In the genomic region with DNA sequence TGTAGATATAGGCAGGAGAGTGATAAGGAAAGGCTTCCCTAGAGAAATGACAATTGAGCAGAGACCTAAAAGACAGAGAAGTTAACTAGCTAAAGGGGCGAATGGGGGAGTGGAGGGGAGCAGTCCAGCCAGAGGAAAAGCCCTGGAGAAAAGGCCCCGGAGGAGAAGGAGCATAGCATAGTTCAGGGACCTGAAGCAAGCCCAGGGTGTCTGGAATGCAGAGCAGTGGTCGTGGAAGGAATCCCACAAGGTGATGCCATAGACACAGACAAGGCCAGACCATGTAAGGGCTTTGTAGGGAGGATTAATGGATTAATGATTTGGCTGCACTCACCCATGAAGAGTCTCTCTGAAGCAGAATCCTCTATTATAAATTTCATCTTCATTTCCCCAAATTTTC, we compare ENCODE assay signal across 16 cellular contexts. TPM values are rescaled to one million over a fixed set of nuclear protein-coding genes. Genes with fewer than 3 reads are reported as not detected.
DNase-seq lines count a peak whose midpoint lies in the region; ATAC-seq and TF ChIP-seq lines count a peak whose summit lies in the region.
"Had no signal": no experiment of that assay in that cellular context is flagged by ENCODE, and none has a peak within 500 bp of the region (broad histone marks: within the 10 kb centered on the region; RNA-seq: fewer than 3 reads in every experiment).

No MANE protein-coding gene starts in this region.

- H2AFZ ChIP-seq in neural progenitor cell (replicated peaks), result no peak overlapping the region

- TF ChIP-seq CTCF in WTC11 (IDR thresholded peaks at IDR 0.05) (no peak), neural progenitor cell (IDR thresholded peaks at IDR 0.05) (no peak), glutamatergic neuron (IDR thresholded peaks at IDR 0.05; ENCODE audit: partially characterized antibody, unreplicated experiment) (no peak), body of pancreas (IDR thresholded peaks at IDR 0.05) (no peak)

- H3K27ac ChIP-seq in neural progenitor cell (no peak overlapping the region), body of pancreas (no peak overlapping the region)
- H3K27ac ChIP-seq in naive thymus-derived CD4-positive, alpha-beta T cell (ENCODE audit: low read depth, low read length), result no peak overlapping the region
- H3K27ac ChIP-seq: BLaER1 treated with 17β-estradiol and CSF1 and Interleukin-3, amounts not matched to agents 10 nM and 100 nM had no signal

- H3K4me3 ChIP-seq in neural progenitor cell (no peak overlapping the region), body of pancreas (no peak overlapping the region)
- H3K4me3 ChIP-seq in naive thymus-derived CD4-positive, alpha-beta T cell (ENCODE audit: low read length), result no peak overlapping the region
- H3K4me3 ChIP-seq: BLaER1 treated with 17β-estradiol and CSF1 and Interleukin-3, amounts not matched to agents 10 nM and 100 nM had no signal

- H3K27me3 Mint-ChIP-seq in WTC11 (ENCODE audit: low read depth), result peaks cover 3% of the 10 kb centered on the region; the same call in 1 of the 2 replicates
- H3K27me3 Mint-ChIP-seq in neural progenitor cell (ENCODE audit: insufficient read depth, low read depth), result peaks cover 2% of the 10 kb centered on the region
- H3K27me3 Mint-ChIP-seq in glutamatergic neuron (ENCODE audit: unreplicated experiment), result peaks cover 2% of the 10 kb centered on the region
- H3K27me3 Mint-ChIP-seq in naive thymus-derived CD4-positive, alpha-beta T cell, result peaks cover 0 to 6% (median 0%) of the 10 kb centered on the region in 5 donors
- H3K27me3 Mint-ChIP-seq: CD4-positive, alpha-beta T cell had no signal

- H3K9me3 ChIP-seq in neural progenitor cell (ENCODE audit: low read depth) (no peaks in the 10 kb centered on the region), body of pancreas (no peaks in the 10 kb centered on the region)
- H3K9me3 ChIP-seq in naive thymus-derived CD4-positive, alpha-beta T cell (ENCODE audit: control insufficient read depth in 2 of 3, low read length in 3 of 3), result no peaks in the 10 kb centered on the region
- H3K9me3 ChIP-seq: BLaER1 treated with 17β-estradiol and CSF1 and Interleukin-3, amounts not matched to agents 10 nM and 100 nM had no signal

- no peak overlapping the region for H3K4me2 ChIP-seq in neural progenitor cell
- H3K4me2 ChIP-seq: BLaER1 treated with 17β-estradiol and CSF1 and Interleukin-3, amounts not matched to agents 10 nM and 100 nM had no signal

- H3K27ac Mint-ChIP-seq in WTC11, result no peak overlapping the region
- H3K27ac Mint-ChIP-seq in neural progenitor cell, result no peak overlapping the region
- H3K27ac Mint-ChIP-seq in glutamatergic neuron (ENCODE audit: unreplicated experiment), result no peak overlapping the region
- no peak overlapping the region for H3K27ac Mint-ChIP-seq in naive thymus-derived CD4-positive, alpha-beta T cell
- H3K27ac Mint-ChIP-seq: CD4-positive, alpha-beta T cell had no signal

- intact Hi-C loops in body of pancreas (cut with DNase I), result no loop called here
- intact Hi-C loops in naive thymus-derived CD4-positive, alpha-beta T cell (cut with micrococcal nuclease), result no loop called here

- H3K4me3 Mint-ChIP-seq in WTC11, result no peak overlapping the region
- no peak overlapping the region for H3K4me3 Mint-ChIP-seq in neural progenitor cell
- no peak overlapping the region for H3K4me3 Mint-ChIP-seq in glutamatergic neuron (ENCODE audit: unreplicated experiment)
- H3K4me3 Mint-ChIP-seq in naive thymus-derived CD4-positive, alpha-beta T cell, result no peak overlapping the region
- H3K4me3 Mint-ChIP-seq: CD4-positive, alpha-beta T cell had no signal

- 50% methylated on average over 3 of the region's 3 CpGs for WGBS in body of pancreas, 2 donors

- no peaks in the 10 kb centered on the region for H4K20me1 ChIP-seq in neural progenitor cell (ENCODE audit: low read depth)
- H4K20me1 ChIP-seq: BLaER1 treated with 17β-estradiol and CSF1 and Interleukin-3, amounts not matched to agents 10 nM and 100 nM had no signal

- H3K27me3 ChIP-seq in neural progenitor cell, result no peaks in the 10 kb centered on the region
- no peaks in the 10 kb centered on the region for H3K27me3 ChIP-seq in body of pancreas
- H3K27me3 ChIP-seq in naive thymus-derived CD4-positive, alpha-beta T cell (ENCODE audit: control insufficient read depth in 2 of 2, insufficient read depth in 2 of 2, low read length in 2 of 2), result no peaks in the 10 kb centered on the region
- H3K27me3 ChIP-seq: BLaER1 treated with 17β-estradiol and CSF1 and Interleukin-3, amounts not matched to agents 10 nM and 100 nM had no signal

- H3K36me3 Mint-ChIP-seq in WTC11 (peaks cover 19% of the 10 kb centered on the region), neural progenitor cell (no peaks in the 10 kb centered on the region), glutamatergic neuron (ENCODE audit: unreplicated experiment) (no peaks in the 10 kb centered on the region)
- no peaks in the 10 kb centered on the region for H3K36me3 Mint-ChIP-seq in naive thymus-derived CD4-positive, alpha-beta T cell

- H3K79me2 ChIP-seq in neural progenitor cell (ENCODE audit: low read depth), result no peaks in the 10 kb centered on the region

- no peaks in the 10 kb centered on the region for H3F3A ChIP-seq in neural progenitor cell (ENCODE audit: low read depth)

- TF ChIP-seq POLR2A in body of pancreas (IDR thresholded peaks at IDR 0.05), result no peak

- peak; percentile 1 for DNase-seq in HK-2 (ENCODE audit: unreplicated experiment)
- no peak for DNase-seq in WTC11 (ENCODE audit: low spot score)
- peak; percentile 9 for DNase-seq in iPS-NIHi11 (ENCODE audit: low spot score)
- peak; percentile 32 for DNase-seq in neural progenitor cell (ENCODE audit: low spot score)
- no peak for DNase-seq in SK-N-DZ (ENCODE audit: low spot score)
- no peak for DNase-seq in glutamatergic neuron
- DNase-seq in body of pancreas, result no peak
- DNase-seq in naive thymus-derived CD4-positive, alpha-beta T cell, result no peak
- DNase-seq: ACHN; Calu3; CD4-positive, alpha-beta T cell; DMS 273 treated with DMSO at 0.1 percent for 48 hours; H7; IMR-90 had no signal

- no peak overlapping the region for H3K9ac ChIP-seq in neural progenitor cell
- H3K9ac ChIP-seq: BLaER1 treated with 17β-estradiol and CSF1 and Interleukin-3, amounts not matched to agents 10 nM and 100 nM had no signal

- CTCF ChIA-PET in WTC11 (lab: Charles Lee), result no interaction called here
- CTCF ChIA-PET in naive thymus-derived CD4-positive, alpha-beta T cell (lab: Charles Lee), result no interaction called here

- no peaks in the 10 kb centered on the region for H3K36me3 ChIP-seq in neural progenitor cell
- no peaks in the 10 kb centered on the region for H3K36me3 ChIP-seq in body of pancreas (replicated peaks in 1 of 2; ENCODE audit: insufficient read depth in 1 of 2, low read depth in 2 of 2)
- no peaks in the 10 kb centered on the region for H3K36me3 ChIP-seq in naive thymus-derived CD4-positive, alpha-beta T cell (ENCODE audit: control insufficient read depth in 2 of 3, insufficient read depth in 3 of 3, low read length in 3 of 3)
- H3K36me3 ChIP-seq: BLaER1 treated with 17β-estradiol and CSF1 and Interleukin-3, amounts not matched to agents 10 nM and 100 nM had no signal

- ATAC-seq in WTC11 (peak; percentile 68), body of pancreas (no peak)
- no peak for ATAC-seq in naive thymus-derived CD4-positive, alpha-beta T cell

- peaks cover 45% of the 10 kb centered on the region for H3K9me3 Mint-ChIP-seq in WTC11
- no peaks in the 10 kb centered on the region for H3K9me3 Mint-ChIP-seq in neural progenitor cell
- no peaks in the 10 kb centered on the region for H3K9me3 Mint-ChIP-seq in glutamatergic neuron (ENCODE audit: unreplicated experiment)
- H3K9me3 Mint-ChIP-seq in naive thymus-derived CD4-positive, alpha-beta T cell, result peaks cover 0 to 4% (median 0%) of the 10 kb centered on the region in 11 donors
- H3K9me3 Mint-ChIP-seq: CD4-positive, alpha-beta T cell had no signal

- H3K4me1 Mint-ChIP-seq in WTC11 (peaks cover 13% of the 10 kb centered on the region), neural progenitor cell (peaks cover 8% of the 10 kb centered on the region), glutamatergic neuron (ENCODE audit: low read depth, unreplicated experiment) (peaks cover 15% of the 10 kb centered on the region)
- H3K4me1 Mint-ChIP-seq in naive thymus-derived CD4-positive, alpha-beta T cell, result no peaks in the 10 kb centered on the region

- POLR2A ChIA-PET in WTC11 (lab: Charles Lee), result no interaction called here
- POLR2A ChIA-PET in naive thymus-derived CD4-positive, alpha-beta T cell (lab: Charles Lee), result no interaction called here

- H3K4me1 ChIP-seq in neural progenitor cell (no peaks in the 10 kb centered on the region), body of pancreas (no peaks in the 10 kb centered on the region)
- no peaks in the 10 kb centered on the region for H3K4me1 ChIP-seq in naive thymus-derived CD4-positive, alpha-beta T cell (ENCODE audit: control insufficient read depth in 2 of 2, insufficient read depth in 2 of 2, low read length in 2 of 2)
- H3K4me1 ChIP-seq: BLaER1 treated with 17β-estradiol and CSF1 and Interleukin-3, amounts not matched to agents 10 nM and 100 nM had no signal

TF ChIP-seq in WTC11, 78 proteins besides CTCF, POLR2A, EP300 and RAD21 (continues in another document):
- TF ChIP-seq ERG (CRISPR knock-in tag; IDR thresholded peaks at IDR 0.05) (no peak), CREM (CRISPR knock-in tag; IDR thresholded peaks at IDR 0.05) (no peak), MXD4 (CRISPR knock-in tag; IDR thresholded peaks at IDR 0.05; ENCODE audit: borderline replicate concordance) (no peak), ZNF423 (CRISPR knock-in tag; IDR thresholded peaks at IDR 0.05) (no peak), NR1H2 (CRISPR knock-in tag; IDR thresholded peaks at IDR 0.05) (no peak)

RNA-seq across cellular contexts. Expression of gene LRRN1, which starts 45.8 kb away (rescaled TPM):
- total RNA-seq in WTC11 (2021) (114 to 124 TPM (median 121 TPM) in 3 replicates), neural progenitor cell (ENCODE audit: low replicate concordance) (57.9 and 68.8 TPM in 2 replicates), glutamatergic neuron (ENCODE audit: unreplicated experiment) (127 TPM), body of pancreas (1 to 10 TPM; 1.6 to 7.5 TPM)
- polyA plus RNA-seq in SK-N-DZ (2014; cell fraction: cytosol; rRNA removed), result 24.0 and 24.6 TPM in 2 replicates
- 26.5 and 31.3 TPM in 2 replicates for polyA plus RNA-seq in SK-N-DZ (2014; cell fraction: nucleus; rRNA removed)
- total RNA-seq in naive thymus-derived CD4-positive, alpha-beta T cell, result 1 to 10 TPM in 3 of 5 experiments, under 1 TPM in 1, not detected in 1; 0.12 to 2.5 (median 1.8) TPM
- polyA plus RNA-seq in naive thymus-derived CD4-positive, alpha-beta T cell, result 1 to 10 TPM in 1 of 2 donors, under 1 TPM in 1; 0.41 to 1.2 TPM
- total RNA-seq: Daoy had no signal

Comparison
In these comparisons a context has a peak if more than half of its experiments do, and no peak if none do; other contexts are left out.
1. DNase-seq: peak in HK-2 (single experiment), iPS-NIHi11 (single experiment) and neural progenitor cell (single experiment); none in WTC11 (single experiment), SK-N-DZ (single experiment), glutamatergic neuron (single experiment), body of pancreas (0 of 4) and naive thymus-derived CD4-positive, alpha-beta T cell (0 of 9).